In genomic region chr2:226216578-226216977, GRCh38 we compare ENCODE assay signal across 12 cellular contexts.
"Had no signal": no experiment of that assay in that cellular context is flagged by ENCODE, and none has a peak within 500 bp of the region (broad histone marks: within the 10 kb centered on the region; RNA-seq: fewer than 3 reads in every experiment).

No MANE protein-coding gene starts in this region.

- DNase-seq: cortex of kidney, foreskin melanocyte, kidney, natural killer cell, occipital lobe, tibial artery had no signal

- H3K4me3 ChIP-seq: dorsolateral prefrontal cortex, hepatocyte, smooth muscle cell, tibial artery, upper lobe of left lung, vagina had no signal

- H3K9me3 ChIP-seq: tibial artery, upper lobe of left lung, vagina had no signal

- H3K36me3 ChIP-seq: tibial artery, upper lobe of left lung, vagina had no signal

- FAIRE-seq: kidney had no signal

- H3K9ac ChIP-seq: parathyroid adenoma had no signal

- H3K79me2 ChIP-seq: hepatocyte, parathyroid adenoma had no signal

- ATAC-seq: natural killer cell had no signal

- H3K27me3 ChIP-seq: dorsolateral prefrontal cortex, hepatocyte, tibial artery, upper lobe of left lung, vagina had no signal

- H3K4me1 ChIP-seq: parathyroid adenoma, tibial artery had no signal

- H3K27ac ChIP-seq: dorsolateral prefrontal cortex, hepatocyte, parathyroid adenoma, tibial artery, upper lobe of left lung, vagina had no signal

- H3K4me2 ChIP-seq: hepatocyte, smooth muscle cell had no signal
